In genomic region chr1:179955318-179955638, GRCh38 we compare ENCODE assay signal across 8 cellular contexts. TPM values are rescaled to one million over a fixed set of nuclear protein-coding genes. Genes with fewer than 3 reads are reported as not detected.
DNase-seq lines count a peak whose midpoint lies in the region; ATAC-seq and TF ChIP-seq lines count a peak whose summit lies in the region.

No MANE protein-coding gene starts in this region.

- peak overlapping the region; percentile 95 for H3K27ac Mint-ChIP-seq in WTC11

- H3K36me3 ChIP-seq in hepatocyte (replicated peaks; ENCODE audit: insufficient read depth, low read depth), result no peaks in the 10 kb centered on the region

- H3K9me2 ChIP-seq in hepatocyte (replicated peaks; ENCODE audit: insufficient read depth), result no peaks in the 10 kb centered on the region

- peaks cover 24% of the 10 kb centered on the region for H3K4me1 Mint-ChIP-seq in WTC11

- POLR2A ChIA-PET in WTC11 (lab: Charles Lee), result interaction anchor here (0.6 to 1.4 kb wide), 2 partner anchors 73 to 115 kb away, joined by 7 to 11 read pairs; partner anchors contain the start of gene TOR1AIP1

- CTCF ChIA-PET in WTC11 (lab: Charles Lee), result no interaction called here

- H4K20me1 ChIP-seq in hepatocyte (ENCODE audit: insufficient read depth, poor library complexity, severe bottlenecking), result peaks cover 22% of the 10 kb centered on the region

- peak overlapping the region; percentile 78 for H2AFZ ChIP-seq in hepatocyte

- no peaks in the 10 kb centered on the region for H3K9me3 Mint-ChIP-seq in WTC11

- ATAC-seq in HG03571 (IDR thresholded peaks at IDR 0.05; ENCODE audit: unreplicated experiment) (peak; percentile 1), WTC11 (no peak), GM21529 (IDR thresholded peaks at IDR 0.05; ENCODE audit: unreplicated experiment) (no peak)

- no peaks in the 10 kb centered on the region for H3K27me3 Mint-ChIP-seq in WTC11 (ENCODE audit: low read depth)

- H3K27ac ChIP-seq in hepatocyte, result peak overlapping the region; percentile 94

- TF ChIP-seq CTCF in WTC11 (IDR thresholded peaks at IDR 0.05), result no peak
- no peak for TF ChIP-seq CTCF in hepatocyte (IDR thresholded peaks at IDR 0.05; ENCODE audit: poor library complexity)

- peaks cover 15% of the 10 kb centered on the region for H3K4me1 ChIP-seq in hepatocyte (ENCODE audit: insufficient read depth)

- H3K4me3 Mint-ChIP-seq in WTC11, result peak overlapping the region; percentile 85

- WGBS in hepatocyte (ENCODE audit: low lambda C conversion rate, missing lambda C conversion rate), result 1% methylated on average over 9 of the region's 9 CpGs

- DNase-seq in WTC11 (ENCODE audit: low spot score) (no peak), hepatocyte (ENCODE audit: low spot score) (no peak), skeletal muscle cell (ENCODE audit: low read depth) (no peak), OCI-M2 (lab: John Stamatoyannopoulos, UW; ENCODE audit: unreplicated experiment) (no peak), NCI-H1092 (lab: John Stamatoyannopoulos, UW) (no peak)

- H3K79me2 ChIP-seq in hepatocyte, result peaks cover 54% of the 10 kb centered on the region

- H3K4me3 ChIP-seq in GM08714 (ENCODE audit: low read length) (peak overlapping the region; percentile 99), hepatocyte (peak overlapping the region; percentile 71), skeletal muscle cell (ENCODE audit: low read depth, low read length) (peak overlapping the region; percentile 91)

- no peaks in the 10 kb centered on the region for H3K9me3 ChIP-seq in hepatocyte (ENCODE audit: low read depth)

- peak overlapping the region; percentile 92 for H3K4me2 ChIP-seq in hepatocyte

- H3K36me3 Mint-ChIP-seq in WTC11, result no peaks in the 10 kb centered on the region

- no peaks in the 10 kb centered on the region for H3K27me3 ChIP-seq in hepatocyte

TF ChIP-seq in WTC11, 78 proteins besides CTCF, POLR2A, EP300 and RAD21:
- TF ChIP-seq ZNF219 (CRISPR knock-in tag; IDR thresholded peaks at IDR 0.05; ENCODE audit: borderline replicate concordance), result no peak
- TF ChIP-seq ATF1 (CRISPR knock-in tag; IDR thresholded peaks at IDR 0.05), result 0 out of 2 replicates have a peak, but pooled peaks have one; percentile 10

RNA-seq across cellular contexts. Expression of gene CEP350, which starts 0.7 kb away (rescaled TPM):
- total RNA-seq in WTC11 (2021), result 34.2 to 36.7 TPM (median 35.4 TPM) in 3 replicates
- total RNA-seq in hepatocyte, result 68.5 and 72.6 TPM in 2 replicates
- polyA plus RNA-seq in hepatocyte, result 19.0 and 20.4 TPM in 2 replicates
